31 cellular contexts compared by ENCODE assay signal in genomic region chr2:144474017-144474416, GRCh38.
"Had no signal": no experiment of that assay in that cellular context is flagged by ENCODE, and none has a peak within 500 bp of the region (broad histone marks: within the 10 kb centered on the region; RNA-seq: fewer than 3 reads in every experiment).

No MANE protein-coding gene starts in this region.

- H3K27ac Mint-ChIP-seq: activated CD4-positive, alpha-beta memory T cell treated with anti-CD3 and anti-CD28 coated beads, Interleukin-2, amount 10 ng/mL, durations not matched to agents 7 days and 5 days; activated CD4-positive, alpha-beta T cell treated with anti-CD3 and anti-CD28 coated beads, Interleukin-2, amount 10 ng/mL, durations not matched to agents 7 days and 5 days; activated T-cell treated with anti-CD3 and anti-CD28 coated beads, Interleukin-2, amount 50 U/mL, for 24 hours; activated T-helper 17 cell treated with anti-CD3 and anti-CD28 coated beads, Interleukin-2, amount 50 U/mL, for 72 hours; memory B cell; nephron progenitor cell; progenitor cell of endocrine pancreas; stimulated activated memory B cell treated with anti-CD40 and anti-IgM and Interleukin-4, amounts not matched to agents 10 μg/mL and 1 μg/mL and 100 μg/mL, for 72 hours had no signal

- H3K4me3 ChIP-seq: esophagus squamous epithelium, mucosa of descending colon, ovary, sigmoid colon, stomach, suprapubic skin, tibial nerve had no signal

- H3K36me3 ChIP-seq: esophagus squamous epithelium, ovary, sigmoid colon, stomach, suprapubic skin, tibial nerve had no signal

- H3K27me3 ChIP-seq: esophagus squamous epithelium, ovary, sigmoid colon, stomach, suprapubic skin, tibial nerve had no signal

- H3K27me3 Mint-ChIP-seq: activated CD4-positive, alpha-beta memory T cell treated with anti-CD3 and anti-CD28 coated beads, Interleukin-2, amount 10 ng/mL, durations not matched to agents 7 days and 5 days; activated T-cell treated with anti-CD3 and anti-CD28 coated beads, Interleukin-2, amount 50 U/mL, for 24 hours; activated T-helper 17 cell treated with anti-CD3 and anti-CD28 coated beads, Interleukin-2, amount 50 U/mL, for 72 hours; central memory CD8-positive, alpha-beta T cell; memory B cell; stimulated activated memory B cell treated with anti-CD40 and anti-IgM and Interleukin-4, amounts not matched to agents 10 μg/mL and 1 μg/mL and 100 μg/mL, for 72 hours had no signal

- H3K9me3 Mint-ChIP-seq: activated CD4-positive, alpha-beta memory T cell treated with anti-CD3 and anti-CD28 coated beads, Interleukin-2, amount 10 ng/mL, durations not matched to agents 7 days and 5 days; activated CD4-positive, alpha-beta T cell treated with anti-CD3 and anti-CD28 coated beads, Interleukin-2, amount 10 ng/mL, durations not matched to agents 7 days and 5 days; activated T-cell treated with anti-CD3 and anti-CD28 coated beads, Interleukin-2, amount 50 U/mL, for 24 hours; activated T-helper 17 cell treated with anti-CD3 and anti-CD28 coated beads, Interleukin-2, amount 50 U/mL, for 72 hours; central memory CD8-positive, alpha-beta T cell; memory B cell; nephron progenitor cell; stimulated activated memory B cell treated with anti-CD40 and anti-IgM and Interleukin-4, amounts not matched to agents 10 μg/mL and 1 μg/mL and 100 μg/mL, for 72 hours had no signal

- H3K9me3 ChIP-seq: esophagus squamous epithelium, mucosa of descending colon, ovary, sigmoid colon, stomach, suprapubic skin, tibial nerve had no signal

- ATAC-seq: activated T-helper 17 cell treated with anti-CD3 and anti-CD28 coated beads, Interleukin-2, amount 50 U/mL, for 72 hours; mucosa of descending colon; stimulated activated memory B cell treated with anti-CD40 and anti-IgM and Interleukin-4, amounts not matched to agents 10 μg/mL and 1 μg/mL and 100 μg/mL, for 72 hours had no signal

- H3K4me3 Mint-ChIP-seq: activated CD4-positive, alpha-beta memory T cell treated with anti-CD3 and anti-CD28 coated beads, Interleukin-2, amount 10 ng/mL, durations not matched to agents 7 days and 5 days; activated CD4-positive, alpha-beta T cell treated with anti-CD3 and anti-CD28 coated beads, Interleukin-2, amount 10 ng/mL, durations not matched to agents 7 days and 5 days; activated T-cell treated with anti-CD3 and anti-CD28 coated beads, Interleukin-2, amount 50 U/mL, for 24 hours; activated T-helper 17 cell treated with anti-CD3 and anti-CD28 coated beads, Interleukin-2, amount 50 U/mL, for 72 hours; central memory CD8-positive, alpha-beta T cell; memory B cell; nephron progenitor cell; stimulated activated memory B cell treated with anti-CD40 and anti-IgM and Interleukin-4, amounts not matched to agents 10 μg/mL and 1 μg/mL and 100 μg/mL, for 72 hours had no signal

- DNase-seq: activated CD4-positive, alpha-beta memory T cell treated with anti-CD3 and anti-CD28 coated beads, Interleukin-2, amount 10 ng/mL, durations not matched to agents 7 days and 5 days; activated CD4-positive, alpha-beta T cell treated with anti-CD3 and anti-CD28 coated beads for 1 hour; activated CD4-positive, alpha-beta T cell treated with anti-CD3 and anti-CD28 coated beads, Interleukin-2, amount 10 ng/mL, durations not matched to agents 7 days and 5 days; activated CD8-positive, alpha-beta memory T cell treated with anti-CD3 and anti-CD28 coated beads, Interleukin-2, amount 50 U/mL, for 48 hours; activated gamma-delta T cell treated with Interleukin-2 at 50 U/mL for 16 hours; activated naive CD4-positive, alpha-beta T cell treated with anti-CD3 and anti-CD28 coated beads, Interleukin-2, amount 50 U/mL, for 16 hours; activated T-cell treated with anti-CD3 and anti-CD28 coated beads, Interleukin-2, amount 50 U/mL, for 24 hours; amniotic stem cell; dermis blood vessel endothelial cell; effector CD8-positive, alpha-beta T cell; esophagus squamous epithelium; foreskin melanocyte; left cardiac atrium; mucosa of descending colon; nephron progenitor cell; ovary; sigmoid colon; small intestine; stimulated activated CD4-positive, alpha-beta T cell treated with anti-CD3 and anti-CD28 coated beads, Interleukin-1b, Interleukin-23, amount 100 ng/mL, for 48 hours; stimulated activated CD4-positive, alpha-beta T cell treated with anti-CD3 and anti-CD28 coated beads, Interleukin-4, amount 100 ng/mL, for 4 hours; stimulated activated CD8-positive, alpha-beta memory T cell treated with anti-CD3 and anti-CD28 coated beads, Interleukin-4, amount 100 ng/mL, for 48 hours; stomach; T-helper 2 cell had no signal

- H3K4me1 Mint-ChIP-seq: activated CD4-positive, alpha-beta T cell treated with anti-CD3 and anti-CD28 coated beads, Interleukin-2, amount 10 ng/mL, durations not matched to agents 7 days and 5 days had no signal

- H3K27ac ChIP-seq: epithelial cell of prostate, esophagus squamous epithelium, ovary, sigmoid colon, suprapubic skin had no signal
